Comparison of ENCODE assay signal across 14 cellular contexts in the genomic region with DNA sequence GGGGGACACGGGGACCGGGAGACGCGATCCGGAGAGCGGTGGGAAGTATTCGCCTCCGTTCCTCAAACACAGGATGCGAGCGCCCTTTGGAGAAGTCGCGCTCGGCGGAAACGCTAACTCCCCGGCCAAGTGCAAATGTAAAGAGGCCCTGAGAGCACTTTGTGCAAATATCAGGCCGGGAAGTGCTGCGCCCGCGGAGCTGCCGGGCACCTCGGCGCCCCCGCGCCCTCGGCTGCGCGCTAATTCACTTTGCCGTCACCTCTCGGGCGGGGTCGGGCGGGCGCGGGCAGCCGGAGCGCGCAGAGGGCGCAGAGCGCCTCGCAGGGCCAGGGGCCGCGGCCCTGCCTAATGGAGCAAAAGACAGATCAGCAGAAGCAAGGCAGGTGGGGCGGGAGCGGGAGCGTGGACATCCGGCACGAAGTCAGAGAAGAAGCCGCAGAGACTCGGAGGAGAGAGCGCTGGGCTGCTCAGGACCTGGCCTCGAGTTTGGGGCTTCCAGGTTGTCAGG.
A peak's percentile ranks its signal among the peaks of the same experiment; 100 is the strongest.
DNase-seq lines count a peak whose midpoint lies in the region; ATAC-seq and TF ChIP-seq lines count a peak whose summit lies in the region.
"Had no signal": no experiment of that assay in that cellular context is flagged by ENCODE, and none has a peak within 500 bp of the region (broad histone marks: within the 10 kb centered on the region; RNA-seq: fewer than 3 reads in every experiment).

No MANE protein-coding gene starts in this region.

- TF ChIP-seq EP300 in stomach (IDR thresholded peaks at IDR 0.05): no peak

- no peak for DNase-seq in activated naive CD4-positive, alpha-beta T cell treated with Interleukin-2 at 50 U/mL for 16 hours
- DNase-seq in WERI-Rb-1: peak; percentile 21
- peak; percentile 69 for DNase-seq in iPS-NIHi11 (ENCODE audit: low spot score)
- DNase-seq in stomach: no peak
- no peak for DNase-seq in stimulated activated naive CD4-positive, alpha-beta T cell treated with Interleukin-2 at 50 U/mL for 16 hours (lab: John Stamatoyannopoulos, UW)
- DNase-seq: activated CD4-positive, alpha-beta T cell treated with anti-CD3 and anti-CD28 coated beads for 4 hours; cortex of kidney; HCEC 1CT; immature natural killer cell had no signal

- H3K9me3 ChIP-seq in WERI-Rb-1 (ENCODE audit: severe bottlenecking) (no peaks in the 10 kb centered on the region), stomach (no peaks in the 10 kb centered on the region)

- ATAC-seq in HG02852 (IDR thresholded peaks at IDR 0.05; ENCODE audit: unreplicated experiment): no peak
- no peak for ATAC-seq in HG03039 (IDR thresholded peaks at IDR 0.05; ENCODE audit: unreplicated experiment)
- ATAC-seq: sciatic nerve had no signal

- H3K4me1 Mint-ChIP-seq in activated naive CD4-positive, alpha-beta T cell treated with anti-CD3 and anti-CD28 coated beads, Interleukin-2, amount 50 U/mL, for 24 hours: peaks cover 14% of the 10 kb centered on the region

- 2 to 5% (median 2%) methylated on average over 33 to 52 of the region's 52 CpGs for WGBS in stomach, 5 donors

- H3K27me3 ChIP-seq in WERI-Rb-1 (ENCODE audit: insufficient read depth, low read depth, severe bottlenecking) (peaks cover 17% of the 10 kb centered on the region), stomach (peaks cover 4 to 70% (median 15%) of the 10 kb centered on the region in 3 donors)

- H3K9me3 Mint-ChIP-seq in activated naive CD4-positive, alpha-beta T cell treated with anti-CD3 and anti-CD28 coated beads, Interleukin-2, amount 50 U/mL, for 24 hours: no peaks in the 10 kb centered on the region
- H3K9me3 Mint-ChIP-seq: immature natural killer cell had no signal

- H3K4me1 ChIP-seq in stomach: peaks cover 7 to 11% (median 10%) of the 10 kb centered on the region in 4 donors

- H3K4me3 ChIP-seq in WERI-Rb-1 (ENCODE audit: low read depth, low read length) (peak overlapping the region; percentile 50), stomach (peak overlapping the region; percentile 20 to 43 (median 30))

- no peaks in the 10 kb centered on the region for H3K36me3 Mint-ChIP-seq in activated naive CD4-positive, alpha-beta T cell treated with anti-CD3 and anti-CD28 coated beads, Interleukin-2, amount 50 U/mL, for 24 hours
- H3K36me3 Mint-ChIP-seq: CD4-positive, CD25-positive, alpha-beta regulatory T cell; immature natural killer cell had no signal

- no peak for TF ChIP-seq POLR2A in stomach (IDR thresholded peaks at IDR 0.05)

- H3K36me3 ChIP-seq in WERI-Rb-1 (no peaks in the 10 kb centered on the region), stomach (no peaks in the 10 kb centered on the region)

- no peak overlapping the region for H3K27ac ChIP-seq in WERI-Rb-1
- H3K27ac ChIP-seq in stomach: no peak overlapping the region

- no peak overlapping the region for H3K27ac Mint-ChIP-seq in activated naive CD4-positive, alpha-beta T cell treated with anti-CD3 and anti-CD28 coated beads, Interleukin-2, amount 50 U/mL, for 24 hours
- H3K27ac Mint-ChIP-seq: immature natural killer cell had no signal

- peak overlapping the region; percentile 74 for H3K4me3 Mint-ChIP-seq in activated naive CD4-positive, alpha-beta T cell treated with anti-CD3 and anti-CD28 coated beads, Interleukin-2, amount 50 U/mL, for 24 hours

- intact Hi-C loops in stomach (cut with DNase I; ENCODE audit: low total_unique reads): no loop called here

- no peak for TF ChIP-seq CTCF in WERI-Rb-1 (IDR thresholded peaks at IDR 0.05; ENCODE audit: low read depth, low read length)
- TF ChIP-seq CTCF in stomach (IDR thresholded peaks at IDR 0.05): no peak

- H3K27me3 Mint-ChIP-seq in activated naive CD4-positive, alpha-beta T cell treated with anti-CD3 and anti-CD28 coated beads, Interleukin-2, amount 50 U/mL, for 24 hours: peaks cover 21% of the 10 kb centered on the region

Comparison
In these comparisons a context has a peak if more than half of its experiments do, and no peak if none do; other contexts are left out.
1. DNase-seq: peak in WERI-Rb-1 (single experiment) and iPS-NIHi11 (single experiment); none in activated naive CD4-positive, alpha-beta T cell treated with Interleukin-2 at 50 U/mL for 16 hours (single experiment), stomach (single experiment) and stimulated activated naive CD4-positive, alpha-beta T cell treated with Interleukin-2 at 50 U/mL for 16 hours (single experiment).